In the genomic region with DNA sequence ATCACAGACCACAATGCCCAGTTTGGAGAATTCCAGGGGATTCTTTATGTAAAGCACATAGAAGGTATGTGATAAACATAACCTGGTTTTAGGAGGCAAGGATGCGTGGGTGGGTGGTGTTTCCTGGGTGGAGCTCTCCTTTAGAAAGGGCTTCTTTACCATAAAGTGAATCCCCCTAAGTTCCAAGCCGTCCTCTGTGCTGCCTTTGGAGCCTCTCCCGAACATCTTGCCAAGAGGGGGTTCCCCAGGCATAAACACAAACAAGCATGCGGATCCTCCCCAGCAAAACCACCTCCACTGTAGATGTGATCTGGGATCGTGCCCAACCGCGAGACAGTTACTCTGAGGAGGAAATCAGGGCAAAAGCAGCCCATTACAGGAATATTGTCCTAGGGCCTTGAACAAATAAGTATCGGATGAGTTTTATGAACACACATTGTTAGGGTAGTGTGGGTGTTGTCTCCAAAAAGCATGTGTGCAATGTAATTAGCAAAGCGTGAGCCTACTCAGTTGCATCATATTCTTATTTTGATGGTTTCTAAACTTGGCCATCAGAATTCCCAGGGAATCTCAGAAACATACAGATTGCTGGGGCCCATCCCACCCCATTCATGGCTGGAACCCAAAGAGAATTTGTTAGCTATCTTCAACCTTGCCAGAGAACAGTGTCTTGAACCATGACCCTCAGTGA, we compare ENCODE assay signal across 20 cellular contexts. TPM values are rescaled to one million over a fixed set of nuclear protein-coding genes. Genes with fewer than 3 reads are reported as not detected.
DNase-seq lines count a peak whose midpoint lies in the region; ATAC-seq and TF ChIP-seq lines count a peak whose summit lies in the region.
"Had no signal": no experiment of that assay in that cellular context is flagged by ENCODE, and none has a peak within 500 bp of the region (broad histone marks: within the 10 kb centered on the region; RNA-seq: fewer than 3 reads in every experiment).

No MANE protein-coding gene starts in this region.

- H3K56ac ChIP-seq in IMR-90 (ENCODE audit: extremely low read depth, insufficient read depth, low read length) = no peak overlapping the region

- H4K8ac ChIP-seq in IMR-90 (ENCODE audit: low read depth in 2 of 2, low read length in 2 of 2) = no peak overlapping the region

- H3K27ac ChIP-seq in IMR-90 (ENCODE audit: insufficient read depth, low read length) (no peak overlapping the region), osteoblast (ENCODE audit: low read depth, low read length) (no peak overlapping the region), transverse colon (peak overlapping the region in 2 of 4 donors; percentile 8 to 16)
- H3K27ac ChIP-seq: SJSA1, vagina had no signal

- no peak for TF ChIP-seq EP300 in transverse colon (IDR thresholded peaks at IDR 0.05; ENCODE audit: low read depth)

- H4K20me1 ChIP-seq in IMR-90 (ENCODE audit: insufficient read depth, low read length) (peaks cover 39% of the 10 kb centered on the region), osteoblast (ENCODE audit: insufficient read depth, low read length) (peaks cover 30% of the 10 kb centered on the region)

- POLR2A ChIA-PET in IMR-90 (lab: Charles Lee; ENCODE audit: unreplicated experiment) = interaction anchor here (0.5 kb wide), 1 partner anchor 70 kb away, joined by 9 read pairs; no protein-coding TSS in a partner anchor

- H3K9me3 ChIP-seq in IMR-90 (ENCODE audit: control insufficient read depth, insufficient read depth, low read length) = no peaks in the 10 kb centered on the region
- H3K9me3 ChIP-seq in osteoblast (ENCODE audit: low read depth, low read length) = no peaks in the 10 kb centered on the region
- H3K9me3 ChIP-seq in transverse colon = no peaks in the 10 kb centered on the region
- H3K9me3 ChIP-seq: SJSA1, vagina had no signal

- H3K9ac ChIP-seq in IMR-90 (ENCODE audit: low read depth, low read length) = no peak overlapping the region

- BruUV-seq in IMR-90 (replicated peaks; lab: Mats Ljungman, UMichigan) = no TSS peak

- H2AFZ ChIP-seq in IMR-90 (replicated peaks; ENCODE audit: low read length, poor library complexity) = no peak overlapping the region
- H2AFZ ChIP-seq in osteoblast (ENCODE audit: low read length) = no peak overlapping the region

- H2BK5ac ChIP-seq in IMR-90 (ENCODE audit: low read depth, low read length, poor library complexity, severe bottlenecking) = no peak overlapping the region

- no peak overlapping the region for H4K91ac ChIP-seq in IMR-90 (ENCODE audit: insufficient read depth, low read depth, low read length)

- no peak overlapping the region for H2BK15ac ChIP-seq in IMR-90 (ENCODE audit: low read depth, low read length)

- in situ Hi-C loops in IMR-90 (cut with MboI; ENCODE audit: low sequenced_read_pairs) = no loop called here
- in situ Hi-C loops in transverse colon (cut with MboI; ENCODE audit: low pct_ligation_motif_present in 1 of 4, low pct_unique_long_range_greater_than_20kb in 1 of 4, low sequenced_read_pairs in 3 of 4) = no loop called here

- peaks cover 9% of the 10 kb centered on the region for H3K36me3 Mint-ChIP-seq in activated T-cell treated with anti-CD3 and anti-CD28 coated beads, Interleukin-2, amount 50 U/mL, for 24 hours (ENCODE audit: low read depth)

- no peak overlapping the region for H2BK20ac ChIP-seq in IMR-90 (ENCODE audit: low read depth, low read length)

- H3K4ac ChIP-seq in IMR-90 (ENCODE audit: low read depth, low read length) = no peak overlapping the region

- no peak overlapping the region for H3K4me3 Mint-ChIP-seq in activated T-cell treated with anti-CD3 and anti-CD28 coated beads, Interleukin-2, amount 50 U/mL, for 24 hours
- H3K4me3 Mint-ChIP-seq: naive thymus-derived CD8-positive, alpha-beta T cell; stimulated activated naive CD8-positive, alpha-beta T cell treated with anti-CD3 and anti-CD28 coated beads, Interleukin-15, Interleukin-2, amounts not matched to agents 100 ng/mL and 50 ng/mL, for 24 hours had no signal

- H3K27ac Mint-ChIP-seq in activated T-cell treated with anti-CD3 and anti-CD28 coated beads, Interleukin-2, amount 50 U/mL, for 24 hours = no peak overlapping the region
- H3K27ac Mint-ChIP-seq: stimulated activated naive CD8-positive, alpha-beta T cell treated with anti-CD3 and anti-CD28 coated beads, Interleukin-15, Interleukin-2, amounts not matched to agents 100 ng/mL and 50 ng/mL, for 24 hours had no signal

- peak; percentile 35 for DNase-seq in AG20443 (ENCODE audit: low spot score)
- DNase-seq in IMR-90 = no peak
- DNase-seq in fibroblast of the conjunctiva (ENCODE audit: low read depth) = peak; percentile 41
- DNase-seq in osteoblast (ENCODE audit: insufficient read length, low spot score, missing footprints) = peak; percentile 83
- no peak for DNase-seq in transverse colon
- DNase-seq in activated T-cell treated with anti-CD3 and anti-CD28 coated beads, Interleukin-2, amount 50 U/mL, for 24 hours = no peak
- DNase-seq in D341Med (ENCODE audit: low spot score) = no peak
- DNase-seq: activated CD4-positive, alpha-beta T cell treated with anti-CD3 and anti-CD28 coated beads for 1 hour; activated effector memory CD4-positive, alpha-beta T cell treated with anti-CD3 and anti-CD28 coated beads, Interleukin-2, amount 50 U/mL, for 16 hours; aorta; GF-D8; MV-4-11; naive thymus-derived CD8-positive, alpha-beta T cell; NCI-H2029 treated with DMSO at 0.1 percent for 48 hours; NCI-H510A treated with DMSO at 0.1 percent for 48 hours had no signal

- H3K27me3 Mint-ChIP-seq in activated T-cell treated with anti-CD3 and anti-CD28 coated beads, Interleukin-2, amount 50 U/mL, for 24 hours = no peaks in the 10 kb centered on the region
- H3K27me3 Mint-ChIP-seq: naive thymus-derived CD8-positive, alpha-beta T cell; stimulated activated naive CD8-positive, alpha-beta T cell treated with anti-CD3 and anti-CD28 coated beads, Interleukin-15, Interleukin-2, amounts not matched to agents 100 ng/mL and 50 ng/mL, for 24 hours had no signal

- H2AK5ac ChIP-seq in IMR-90 (ENCODE audit: low read depth, low read length) = no peak overlapping the region

- H3K4me3 ChIP-seq in IMR-90 (ENCODE audit: insufficient read depth, low read depth, low read length) = no peak overlapping the region
- no peak overlapping the region for H3K4me3 ChIP-seq in osteoblast (ENCODE audit: insufficient read depth, low read length)
- H3K4me3 ChIP-seq in transverse colon = no peak overlapping the region
- H3K4me3 ChIP-seq: lung, SJSA1, vagina had no signal

- H3K23ac ChIP-seq in IMR-90 (ENCODE audit: low read depth, low read length) = no peak overlapping the region

- peaks cover 20% of the 10 kb centered on the region for H3K36me3 ChIP-seq in IMR-90 (ENCODE audit: control insufficient read depth, insufficient read depth, low read length)
- H3K36me3 ChIP-seq in osteoblast (ENCODE audit: insufficient read depth, low read length) = peaks cover 27% of the 10 kb centered on the region
- peaks cover 0 to 3% (median 0%) of the 10 kb centered on the region in 4 donors for H3K36me3 ChIP-seq in transverse colon

- peaks cover 4% of the 10 kb centered on the region for H3K4me1 Mint-ChIP-seq in activated T-cell treated with anti-CD3 and anti-CD28 coated beads, Interleukin-2, amount 50 U/mL, for 24 hours (ENCODE audit: low read depth)

- no peaks in the 10 kb centered on the region for H3K9me3 Mint-ChIP-seq in activated T-cell treated with anti-CD3 and anti-CD28 coated beads, Interleukin-2, amount 50 U/mL, for 24 hours
- H3K9me3 Mint-ChIP-seq: naive thymus-derived CD8-positive, alpha-beta T cell; stimulated activated naive CD8-positive, alpha-beta T cell treated with anti-CD3 and anti-CD28 coated beads, Interleukin-15, Interleukin-2, amounts not matched to agents 100 ng/mL and 50 ng/mL, for 24 hours had no signal

- no peak overlapping the region for H2AK9ac ChIP-seq in IMR-90 (replicated peaks; ENCODE audit: low read depth, low read length, poor library complexity)

- no peak overlapping the region for H4K5ac ChIP-seq in IMR-90 (ENCODE audit: low read depth, low read length)

- TF ChIP-seq POLR2A in IMR-90 (IDR thresholded peaks at IDR 0.05; ENCODE audit: low read depth, low read length) (no peak), transverse colon (IDR thresholded peaks at IDR 0.05) (no peak)

- H3K9me1 ChIP-seq in IMR-90 (ENCODE audit: insufficient read depth, low read length) = peaks cover 23% of the 10 kb centered on the region

- peaks cover 0 to 46% of the 10 kb centered on the region in 2 experiments; a peak in 3 of 4 replicates for H3K79me1 ChIP-seq in IMR-90 (ENCODE audit: low read depth in 1 of 2, low read length in 2 of 2)

- peaks cover 16% of the 10 kb centered on the region for H3K79me2 ChIP-seq in osteoblast (ENCODE audit: insufficient read depth, low read length)

- dilution Hi-C loops in IMR-90 (cut with HindIII; ENCODE audit: low sequenced_read_pairs, unreplicated experiment) = no loop called here

- H3K14ac ChIP-seq in IMR-90 (replicated peaks; ENCODE audit: low read depth, low read length) = no peak overlapping the region

- CTCF ChIA-PET in IMR-90 (lab: Yijun Ruan, JAX) = no interaction called here

- H3K4me2 ChIP-seq in IMR-90 (ENCODE audit: low read depth, low read length) (no peak overlapping the region), osteoblast (ENCODE audit: insufficient read depth, low read length) (no peak overlapping the region)

- H3K4me1 ChIP-seq in IMR-90 (ENCODE audit: control insufficient read depth, insufficient read depth, low read length) (peaks cover 2% of the 10 kb centered on the region), osteoblast (ENCODE audit: insufficient read depth, low read length) (peaks cover 8% of the 10 kb centered on the region), transverse colon (peaks cover 0 to 19% (median 3%) of the 10 kb centered on the region in 4 donors)
- H3K4me1 ChIP-seq: SJSA1, vagina had no signal

- TF ChIP-seq RAD21 in IMR-90 (IDR thresholded peaks at IDR 0.05; ENCODE audit: low read length) = no peak

- ATAC-seq in IMR-90 (ENCODE audit: low read depth) = no peak
- ATAC-seq in GM18517 (IDR thresholded peaks at IDR 0.05; ENCODE audit: unreplicated experiment) = no peak
- ATAC-seq: naive thymus-derived CD8-positive, alpha-beta T cell had no signal

- intact Hi-C loops in IMR-90 (cut with micrococcal nuclease) = loop anchor here (5.0 kb wide), 2 partner anchors 48 to 113 kb away; a partner anchor contains a TSS
- intact Hi-C loops in transverse colon (cut with DNase I; ENCODE audit: low total_unique reads) = no loop called here

- H3K27me3 ChIP-seq in IMR-90 (ENCODE audit: control insufficient read depth, insufficient read depth, low read length) (no peaks in the 10 kb centered on the region), osteoblast (ENCODE audit: insufficient read depth, low read length) (no peaks in the 10 kb centered on the region), transverse colon (no peaks in the 10 kb centered on the region)
- H3K27me3 ChIP-seq: SJSA1, vagina had no signal

- no peak for TF ChIP-seq CTCF in IMR-90 (conservative IDR thresholded peaks at IDR 0.05; ENCODE audit: low read depth, low read length)
- no peak for TF ChIP-seq CTCF in osteoblast (IDR thresholded peaks at IDR 0.05; ENCODE audit: extremely low read depth, low read depth, low read length)
- no peak for TF ChIP-seq CTCF in transverse colon (IDR thresholded peaks at IDR 0.05)

- no peak overlapping the region for H3K18ac ChIP-seq in IMR-90 (ENCODE audit: low read depth, low read length)

- H2BK120ac ChIP-seq in IMR-90 (ENCODE audit: low read depth, low read length) = no peak overlapping the region

- WGBS in IMR-90 (ENCODE audit: extremely low coverage in 2 of 2, insufficient read length in 1 of 2), 2 experiments = 100% methylated on average over 1 of the region's 9 CpGs; no CpG with 5 or more reads in 1 of the 2 experiments
- WGBS in transverse colon (ENCODE audit: low coverage in 1 of 2), 2 donors = 29 to 53% methylated on average over 1 to 9 of the region's 9 CpGs

RNA-seq across cellular contexts. Expression of a gene that starts 48.8 kb away (rescaled TPM):
- total RNA-seq in IMR-90 (2012; rRNA removed) (1,042 and 1,100 TPM in 2 replicates), osteoblast (228 and 261 TPM in 2 replicates), transverse colon (100 to 1,000 TPM in 3 of 4 donors, 10 to 100 TPM in 1; 68.1 to 153 (median 128) TPM)
- 591 and 675 TPM in 2 replicates for polyA plus RNA-seq in IMR-90 (2012; rRNA removed)
- polyA plus RNA-seq in IMR-90 (2012; cell fraction: cytosol; rRNA removed) = 183 and 262 TPM in 2 replicates
- 145 and 350 TPM in 2 replicates for polyA plus RNA-seq in IMR-90 (2012; cell fraction: nucleus; rRNA removed; ENCODE audit: low replicate concordance)

Comparison
In these comparisons a context has a peak if more than half of its experiments do, and no peak if none do; other contexts are left out.
1. DNase-seq: peak in AG20443 (single experiment), fibroblast of the conjunctiva (single experiment) and osteoblast (single experiment); none in IMR-90 (single experiment), transverse colon (single experiment), activated T-cell treated with anti-CD3 and anti-CD28 coated beads, Interleukin-2, amount 50 U/mL, for 24 hours (single experiment) and D341Med (single experiment).